31 cellular contexts compared by ENCODE assay signal in the genomic region with DNA sequence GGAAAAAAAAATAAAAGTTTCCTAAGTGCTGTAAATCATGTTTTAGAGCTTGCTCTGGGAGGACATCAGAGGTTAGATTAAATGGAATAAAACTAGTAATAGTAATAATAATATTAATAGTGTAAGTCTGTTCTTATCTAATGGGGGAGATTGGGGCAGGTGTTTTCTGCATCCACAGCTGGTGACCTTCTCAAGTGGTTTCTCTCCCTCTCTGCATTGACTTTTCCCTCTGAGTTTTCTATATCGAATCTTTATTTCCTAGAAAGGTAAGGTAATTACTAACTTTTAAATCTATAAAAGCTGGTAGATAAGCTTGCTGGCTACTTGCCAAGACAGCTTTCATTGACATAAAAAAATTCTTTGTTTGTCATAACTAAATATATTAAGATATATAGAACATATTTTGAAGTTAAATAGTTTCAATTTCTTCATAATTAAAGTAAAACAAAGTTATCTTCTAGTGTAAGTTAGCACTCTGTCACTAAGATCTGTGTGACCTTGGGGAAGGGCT.
"Had no signal": no experiment of that assay in that cellular context is flagged by ENCODE, and none has a peak within 500 bp of the region (broad histone marks: within the 10 kb centered on the region; RNA-seq: fewer than 3 reads in every experiment).

No MANE protein-coding gene starts in this region.

- H3K27ac ChIP-seq: adrenal gland, breast epithelium, cardiac muscle cell, colonic mucosa had no signal

- DNase-seq: activated CD4-positive, alpha-beta memory T cell treated with anti-CD3 and anti-CD28 coated beads for 36 hours; activated CD4-positive, alpha-beta T cell treated with anti-CD3 and anti-CD28 coated beads for 36 hours; activated CD4-positive, alpha-beta T cell treated with anti-CD3 and anti-CD28 coated beads, Interleukin-2, amount 10 ng/mL, durations not matched to agents 24 days and 14 days; activated CD4-positive, CD25-positive, alpha-beta regulatory T cell; activated CD4-positive, CD25-positive, alpha-beta regulatory T cell treated with anti-CD3 and anti-CD28 coated beads, Interleukin-2, amount 50 U/mL, for 72 hours; activated CD8-positive, alpha-beta memory T cell treated with anti-CD3 and anti-CD28 coated beads, Interleukin-2, amount 10 ng/mL, durations not matched to agents 7 days and 5 days; activated CD8-positive, alpha-beta memory T cell treated with anti-CD3 and anti-CD28 coated beads, Interleukin-2, amount 50 U/mL, for 4 hours; activated CD8-positive, alpha-beta T cell treated with anti-CD3 and anti-CD28 coated beads, Interleukin-2, amount 10 ng/mL, durations not matched to agents 7 days and 5 days; activated effector memory CD4-positive, alpha-beta T cell treated with anti-CD3 and anti-CD28 coated beads, Interleukin-2, amount 50 U/mL, for 16 hours; activated naive CD4-positive, alpha-beta T cell treated with anti-CD3 and anti-CD28 coated beads for 36 hours; activated naive CD8-positive, alpha-beta T cell treated with anti-CD3 and anti-CD28 coated beads for 36 hours; activated naive CD8-positive, alpha-beta T cell treated with anti-CD3 and anti-CD28 coated beads, Interleukin-2, amount 50 U/mL, for 24 hours; activated T-cell treated with anti-CD3 and anti-CD28 coated beads, Interleukin-2, amount 50 U/mL, for 1 hour; activated T-cell treated with anti-CD3 and anti-CD28 coated beads, Interleukin-2, amount 50 U/mL, for 48 hours; adrenal gland; amygdala; aorta; central memory CD4-positive, alpha-beta T cell; cerebellar nuclear complex; colonic mucosa; effector CD8-positive, alpha-beta T cell; foreskin fibroblast; head of caudate nucleus; T-helper 17 cell had no signal

- H3K27me3 Mint-ChIP-seq: activated CD4-positive, alpha-beta memory T cell treated with anti-CD3 and anti-CD28 coated beads for 36 hours had no signal

- H3K36me3 Mint-ChIP-seq: activated CD4-positive, alpha-beta memory T cell treated with anti-CD3 and anti-CD28 coated beads for 36 hours; activated CD8-positive, alpha-beta memory T cell treated with anti-CD3 and anti-CD28 coated beads, Interleukin-2, amount 10 ng/mL, durations not matched to agents 7 days and 5 days; activated naive CD4-positive, alpha-beta T cell treated with anti-CD3 and anti-CD28 coated beads, Interleukin-2, amount 50 U/mL, for 24 hours; activated naive CD8-positive, alpha-beta T cell treated with anti-CD3 and anti-CD28 coated beads for 36 hours; brain had no signal

- H3K27ac Mint-ChIP-seq: activated CD4-positive, alpha-beta memory T cell treated with anti-CD3 and anti-CD28 coated beads for 36 hours; activated CD4-positive, alpha-beta T cell treated with anti-CD3 and anti-CD28 coated beads for 36 hours; activated CD4-positive, alpha-beta T cell treated with anti-CD3 and anti-CD28 coated beads, Interleukin-2, amount 10 ng/mL, durations not matched to agents 24 days and 14 days; activated CD8-positive, alpha-beta memory T cell treated with anti-CD3 and anti-CD28 coated beads, Interleukin-2, amount 10 ng/mL, durations not matched to agents 7 days and 5 days; activated CD8-positive, alpha-beta T cell treated with anti-CD3 and anti-CD28 coated beads, Interleukin-2, amount 10 ng/mL, durations not matched to agents 7 days and 5 days; activated naive CD4-positive, alpha-beta T cell treated with anti-CD3 and anti-CD28 coated beads for 36 hours; activated naive CD4-positive, alpha-beta T cell treated with anti-CD3 and anti-CD28 coated beads, Interleukin-2, amount 50 U/mL, for 24 hours; activated naive CD8-positive, alpha-beta T cell treated with anti-CD3 and anti-CD28 coated beads for 36 hours; activated naive CD8-positive, alpha-beta T cell treated with anti-CD3 and anti-CD28 coated beads, Interleukin-2, amount 50 U/mL, for 24 hours; activated T-helper 1 cell treated with anti-CD3 and anti-CD28 coated beads, Interleukin-12 subunit alpha, Interleukin-12 subunit beta, Interleukin-2, Interleukin-4 antibody, amounts not matched to agents 30 ng/mL and 10 ng/mL and 1 ng/mL, durations not matched to agents 14 hours and 24 hours and 36 hours; activated T-helper 2 cell treated with anti-CD3 and anti-CD28 coated beads, Interferon-gamma antibody, Interleukin-2, Interleukin-4, amounts not matched to agents 10 μg/mL and 5 μg/mL and 100 μg/mL, durations not matched to agents 14 hours and 24 hours and 36 hours; T-helper 17 cell; T-helper 2 cell treated with Interferon-gamma antibody and Interleukin-4, amounts not matched to agents 5 μg/mL and 100 μg/mL, for 36 hours had no signal

- H3K4me3 Mint-ChIP-seq: activated CD4-positive, alpha-beta memory T cell treated with anti-CD3 and anti-CD28 coated beads for 36 hours; activated CD4-positive, alpha-beta T cell treated with anti-CD3 and anti-CD28 coated beads for 36 hours; activated CD4-positive, alpha-beta T cell treated with anti-CD3 and anti-CD28 coated beads, Interleukin-2, amount 10 ng/mL, durations not matched to agents 24 days and 14 days; activated CD8-positive, alpha-beta memory T cell treated with anti-CD3 and anti-CD28 coated beads, Interleukin-2, amount 10 ng/mL, durations not matched to agents 7 days and 5 days; activated CD8-positive, alpha-beta T cell treated with anti-CD3 and anti-CD28 coated beads, Interleukin-2, amount 10 ng/mL, durations not matched to agents 7 days and 5 days; activated naive CD4-positive, alpha-beta T cell treated with anti-CD3 and anti-CD28 coated beads for 36 hours; activated naive CD4-positive, alpha-beta T cell treated with anti-CD3 and anti-CD28 coated beads, Interleukin-2, amount 50 U/mL, for 24 hours; activated naive CD8-positive, alpha-beta T cell treated with anti-CD3 and anti-CD28 coated beads for 36 hours; activated naive CD8-positive, alpha-beta T cell treated with anti-CD3 and anti-CD28 coated beads, Interleukin-2, amount 50 U/mL, for 24 hours; activated T-helper 1 cell treated with anti-CD3 and anti-CD28 coated beads, Interleukin-12 subunit alpha, Interleukin-12 subunit beta, Interleukin-2, Interleukin-4 antibody, amounts not matched to agents 30 ng/mL and 10 ng/mL and 1 ng/mL, durations not matched to agents 14 hours and 24 hours and 36 hours; brain; T-helper 17 cell; T-helper 2 cell treated with Interferon-gamma antibody and Interleukin-4, amounts not matched to agents 5 μg/mL and 100 μg/mL, for 36 hours had no signal

- H3K4me1 ChIP-seq: adrenal gland, breast epithelium, colonic mucosa had no signal

- H3K9me3 Mint-ChIP-seq: activated CD4-positive, alpha-beta memory T cell treated with anti-CD3 and anti-CD28 coated beads for 36 hours; activated CD4-positive, alpha-beta T cell treated with anti-CD3 and anti-CD28 coated beads, Interleukin-2, amount 10 ng/mL, durations not matched to agents 24 days and 14 days; activated naive CD4-positive, alpha-beta T cell treated with anti-CD3 and anti-CD28 coated beads for 36 hours; activated naive CD4-positive, alpha-beta T cell treated with anti-CD3 and anti-CD28 coated beads, Interleukin-2, amount 50 U/mL, for 24 hours; activated naive CD8-positive, alpha-beta T cell treated with anti-CD3 and anti-CD28 coated beads for 36 hours; activated naive CD8-positive, alpha-beta T cell treated with anti-CD3 and anti-CD28 coated beads, Interleukin-2, amount 50 U/mL, for 24 hours; activated T-helper 1 cell treated with anti-CD3 and anti-CD28 coated beads, Interleukin-12 subunit alpha, Interleukin-12 subunit beta, Interleukin-2, Interleukin-4 antibody, amounts not matched to agents 30 ng/mL and 10 ng/mL and 1 ng/mL, durations not matched to agents 14 hours and 24 hours and 36 hours; activated T-helper 2 cell treated with anti-CD3 and anti-CD28 coated beads, Interferon-gamma antibody, Interleukin-2, Interleukin-4, amounts not matched to agents 10 μg/mL and 5 μg/mL and 100 μg/mL, durations not matched to agents 14 hours and 24 hours and 36 hours; brain; T-helper 2 cell treated with Interferon-gamma antibody and Interleukin-4, amounts not matched to agents 5 μg/mL and 100 μg/mL, for 36 hours had no signal

- H3K27me3 ChIP-seq: adrenal gland, cardiac muscle cell, colonic mucosa had no signal

- H3K9me3 ChIP-seq: adrenal gland, breast epithelium, colonic mucosa had no signal

- H3K4me1 Mint-ChIP-seq: activated CD4-positive, alpha-beta T cell treated with anti-CD3 and anti-CD28 coated beads for 36 hours; activated CD4-positive, alpha-beta T cell treated with anti-CD3 and anti-CD28 coated beads, Interleukin-2, amount 10 ng/mL, durations not matched to agents 24 days and 14 days; activated CD8-positive, alpha-beta memory T cell treated with anti-CD3 and anti-CD28 coated beads, Interleukin-2, amount 10 ng/mL, durations not matched to agents 7 days and 5 days; activated naive CD4-positive, alpha-beta T cell treated with anti-CD3 and anti-CD28 coated beads, Interleukin-2, amount 50 U/mL, for 24 hours; activated naive CD8-positive, alpha-beta T cell treated with anti-CD3 and anti-CD28 coated beads for 36 hours; activated naive CD8-positive, alpha-beta T cell treated with anti-CD3 and anti-CD28 coated beads, Interleukin-2, amount 50 U/mL, for 24 hours; T-helper 17 cell had no signal
